8 cellular contexts compared by ENCODE assay signal in genomic region chr5:176543428-176544182, GRCh38. TPM values are rescaled to one million over a fixed set of nuclear protein-coding genes. Genes with fewer than 3 reads are reported as not detected.
DNase-seq lines count a peak whose midpoint lies in the region; ATAC-seq and TF ChIP-seq lines count a peak whose summit lies in the region.

No MANE protein-coding gene starts in this region.

- H3K36me3 Mint-ChIP-seq in activated CD4-positive, alpha-beta T cell treated with anti-CD3 and anti-CD28 coated beads for 36 hours (ENCODE audit: low read depth) = no peaks in the 10 kb centered on the region
- H3K36me3 Mint-ChIP-seq in dendritic cell treated with granulocyte-macrophage colony-stimulating factor and Interleukin-4, amounts not matched to agents 40 ng/mL and 50 ng/mL, for 4 days (ENCODE audit: low read depth) = peaks cover 6% of the 10 kb centered on the region

- POLR2A ChIA-PET in activated CD4-positive, alpha-beta T cell treated with anti-CD3 and anti-CD28 coated beads for 36 hours (lab: Charles Lee) = interaction anchor here (1.1 to 1.6 kb wide), 3 partner anchors 8 to 96 kb away, joined by 3 to 6 read pairs (median 3); no protein-coding TSS in a partner anchor

- no peak for TF ChIP-seq CTCF in lower leg skin (IDR thresholded peaks at IDR 0.05)

- WGBS in lower leg skin, 2 donors = 1 to 2% methylated on average over 49 to 59 of the region's 63 CpGs

- no peak for TF ChIP-seq POLR2A in lower leg skin (IDR thresholded peaks at IDR 0.05)

- H3K4me3 ChIP-seq in lower leg skin (ENCODE audit: low read depth, poor library complexity, severe bottlenecking) = peak overlapping the region; percentile 33

- peak overlapping the region; percentile 85 for H3K4me3 Mint-ChIP-seq in activated CD4-positive, alpha-beta T cell treated with anti-CD3 and anti-CD28 coated beads for 36 hours
- peak overlapping the region; percentile 84 for H3K4me3 Mint-ChIP-seq in dendritic cell treated with granulocyte-macrophage colony-stimulating factor and Interleukin-4, amounts not matched to agents 40 ng/mL and 50 ng/mL, for 4 days

- ATAC-seq in GM18520 (IDR thresholded peaks at IDR 0.05; ENCODE audit: unreplicated experiment) (peak; percentile 56), HG03066 (IDR thresholded peaks at IDR 0.05; ENCODE audit: low read depth, unreplicated experiment) (peak; percentile 60)
- peak; percentile 75 for ATAC-seq in activated CD4-positive, alpha-beta T cell treated with anti-CD3 and anti-CD28 coated beads for 36 hours

- CTCF ChIA-PET in activated CD4-positive, alpha-beta T cell treated with anti-CD3 and anti-CD28 coated beads for 36 hours (lab: Charles Lee) = interaction anchor here (1.0 to 1.8 kb wide), 4 partner anchors 8 to 34 kb away, joined by 3 to 5 read pairs (median 4); no protein-coding TSS in a partner anchor

- peak overlapping the region; percentile 93 for H3K27ac Mint-ChIP-seq in activated CD4-positive, alpha-beta T cell treated with anti-CD3 and anti-CD28 coated beads for 36 hours
- H3K27ac Mint-ChIP-seq in dendritic cell treated with granulocyte-macrophage colony-stimulating factor and Interleukin-4, amounts not matched to agents 40 ng/mL and 50 ng/mL, for 4 days = peak overlapping the region; percentile 94

- H3K27me3 Mint-ChIP-seq in activated CD4-positive, alpha-beta T cell treated with anti-CD3 and anti-CD28 coated beads for 36 hours = no peaks in the 10 kb centered on the region
- no peaks in the 10 kb centered on the region for H3K27me3 Mint-ChIP-seq in dendritic cell treated with granulocyte-macrophage colony-stimulating factor and Interleukin-4, amounts not matched to agents 40 ng/mL and 50 ng/mL, for 4 days

- no peaks in the 10 kb centered on the region for H3K9me3 Mint-ChIP-seq in activated CD4-positive, alpha-beta T cell treated with anti-CD3 and anti-CD28 coated beads for 36 hours (ENCODE audit: low read depth)
- no peaks in the 10 kb centered on the region for H3K9me3 Mint-ChIP-seq in dendritic cell treated with granulocyte-macrophage colony-stimulating factor and Interleukin-4, amounts not matched to agents 40 ng/mL and 50 ng/mL, for 4 days

- DNase-seq in 8988T = peak; percentile 79
- peak; percentile 23 for DNase-seq in NCI-H226
- peak; percentile 87 for DNase-seq in activated CD4-positive, alpha-beta T cell treated with anti-CD3 and anti-CD28 coated beads for 36 hours
- peak; percentile 68 to 94 for DNase-seq in lower leg skin (ENCODE audit: low spot score in 2 of 2)
- DNase-seq in stimulated activated CD8-positive, alpha-beta memory T cell treated with anti-CD3 and anti-CD28 coated beads, Interleukin-15, amount 100 ng/mL, for 48 hours (ENCODE audit: low read depth in 2 of 2) = peak; percentile 71 to 72

- H3K4me1 Mint-ChIP-seq in activated CD4-positive, alpha-beta T cell treated with anti-CD3 and anti-CD28 coated beads for 36 hours = peaks cover 61% of the 10 kb centered on the region
- H3K4me1 Mint-ChIP-seq in dendritic cell treated with granulocyte-macrophage colony-stimulating factor and Interleukin-4, amounts not matched to agents 40 ng/mL and 50 ng/mL, for 4 days (ENCODE audit: low read depth) = peaks cover 58% of the 10 kb centered on the region

- intact Hi-C loops in activated CD4-positive, alpha-beta T cell treated with anti-CD3 and anti-CD28 coated beads for 36 hours (cut with DNase I, micrococcal nuclease) = loop anchor here (1.0 to 10.0 kb wide), 6 partner anchors 53 to 129 kb away; partner anchors contain the start of genes CLTB (in 2 of the 2), TSPAN17 (in 2 of the 2) and GPRIN1 (in 1 of the 2)
- intact Hi-C loops in dendritic cell treated with granulocyte-macrophage colony-stimulating factor and Interleukin-4, amounts not matched to agents 40 ng/mL and 50 ng/mL, for 4 days (cut with micrococcal nuclease) = no loop called here
- intact Hi-C loops in lower leg skin (cut with DNase I; ENCODE audit: low total_unique reads) = no loop called here

RNA-seq across cellular contexts. Expression of gene CDHR2, which starts 5.5 kb away (rescaled TPM):
- under 1 TPM; 0.37 to 0.61 TPM for total RNA-seq in activated CD4-positive, alpha-beta T cell treated with anti-CD3 and anti-CD28 coated beads for 36 hours
- under 1 TPM in 3 of 4 donors, not detected in 1; 0.15 to 0.19 (median 0.15) TPM for total RNA-seq in lower leg skin

RNA-seq across cellular contexts. Expression of gene RNF44, which starts 6.4 kb away (rescaled TPM):
- total RNA-seq in activated CD4-positive, alpha-beta T cell treated with anti-CD3 and anti-CD28 coated beads for 36 hours = 10 to 100 TPM; 61.6 to 62.9 TPM
- total RNA-seq in lower leg skin = 10 to 100 TPM; 29.6 to 45.7 (median 33.7) TPM

Comparison
In these comparisons a context has a peak if more than half of its experiments do, and no peak if none do; other contexts are left out.
1. Peak in every context shown above with its lines: DNase-seq, ATAC-seq and H3K4me3 ChIP-seq.
2. DNase-seq: peak in every context shown above with its lines; median percentile 87 in activated CD4-positive, alpha-beta T cell treated with anti-CD3 and anti-CD28 coated beads for 36 hours; 81 in lower leg skin; 79 in 8988T; 72 in stimulated activated CD8-positive, alpha-beta memory T cell treated with anti-CD3 and anti-CD28 coated beads, Interleukin-15, amount 100 ng/mL, for 48 hours; 23 in NCI-H226.
3. intact Hi-C loops: an anchor here in activated CD4-positive, alpha-beta T cell treated with anti-CD3 and anti-CD28 coated beads for 36 hours (1.0 to 10.0 kb wide); none called in dendritic cell treated with granulocyte-macrophage colony-stimulating factor and Interleukin-4, amounts not matched to agents 40 ng/mL and 50 ng/mL, for 4 days and lower leg skin.